Comparison of ENCODE assay signal across 9 cellular contexts in genomic region chr19:43104215-43104847, GRCh38. TPM values are rescaled to one million over a fixed set of nuclear protein-coding genes. Genes with fewer than 3 reads are reported as not detected.
DNase-seq lines count a peak whose midpoint lies in the region; ATAC-seq lines count a peak whose summit lies in the region.
"Not testable (repeated sequence)": the region's sequence is repeated elsewhere in the genome, so short reads cannot be mapped to it uniquely, and the experiment has no call there.
"Had no signal": no experiment of that assay in that cellular context is flagged by ENCODE, and none has a peak within 500 bp of the region (broad histone marks: within the 10 kb centered on the region; RNA-seq: fewer than 3 reads in every experiment).

No MANE protein-coding gene starts in this region.

- CTCF ChIA-PET in HEK293T (lab: Yijun Ruan, JAX) = interaction anchor here (0.6 to 0.7 kb wide), 2 partner anchors 14 to 215 kb away, joined by 3 to 4 read pairs; no protein-coding TSS in a partner anchor

- ATAC-seq in esophagus mucosa = peak; percentile 58
- peak; percentile 88 for ATAC-seq in left lobe of liver

- DNase-seq in DMS153 treated with DMSO at 0.1 percent for 48 hours (lab: John Stamatoyannopoulos, UW; ENCODE audit: unreplicated experiment) = peak; percentile 52
- peak; percentile 32 for DNase-seq in HEK293T (ENCODE audit: extremely low spot score)
- DNase-seq in NAMALWA (ENCODE audit: low spot score) = peak; percentile 27
- peak; percentile 55 for DNase-seq in OCI-M1 (lab: John Stamatoyannopoulos, UW)
- peak; percentile 56 for DNase-seq in amniotic epithelial cell (ENCODE audit: low read depth)
- DNase-seq in left lobe of liver (ENCODE audit: low spot score) = not testable (repeated sequence)

- POLR2A ChIA-PET in HEK293T (lab: Yijun Ruan, JAX) = not testable (repeated sequence)

RNA-seq across cellular contexts. Expression of gene PSG2, which starts 21.8 kb away (rescaled TPM):
- total RNA-seq in esophagus mucosa = not detected
- not detected for total RNA-seq in left lobe of liver
- total RNA-seq: colonic mucosa, Right ventricle myocardium inferior had no signal
